ENCODE assay signal across 16 cellular contexts in genomic region chr17:50203086-50203485, GRCh38. TPM values are rescaled to one million over a fixed set of nuclear protein-coding genes. Genes with fewer than 3 reads are reported as not detected.
DNase-seq lines count a peak whose midpoint lies in the region; ATAC-seq and TF ChIP-seq lines count a peak whose summit lies in the region.
"Had no signal": no experiment of that assay in that cellular context is flagged by ENCODE, and none has a peak within 500 bp of the region (broad histone marks: within the 10 kb centered on the region; RNA-seq: fewer than 3 reads in every experiment).

No MANE protein-coding gene starts in this region.

- ATAC-seq in GM21381 (IDR thresholded peaks at IDR 0.05; ENCODE audit: unreplicated experiment) = no peak
- ATAC-seq: HCT116, HepG2, left lung had no signal

- H3K27me3 ChIP-seq in sigmoid colon = no peaks in the 10 kb centered on the region

- H3K4me3 ChIP-seq in AG09309 (ENCODE audit: control insufficient read depth, low read depth, low read length) (peak overlapping the region; percentile 97), fibroblast of pulmonary artery (replicated peaks; ENCODE audit: low read depth, low read length) (no peak overlapping the region), sigmoid colon (no peak overlapping the region)
- H3K4me3 ChIP-seq: left lung had no signal

- H3K27me3 Mint-ChIP-seq in activated T-helper 2 cell treated with anti-CD3 and anti-CD28 coated beads, Interferon-gamma antibody, Interleukin-2, Interleukin-4, amounts not matched to agents 10 μg/mL and 5 μg/mL and 100 μg/mL, durations not matched to agents 14 hours and 24 hours and 36 hours (ENCODE audit: low read depth) = peaks cover 58% of the 10 kb centered on the region

- H3K4me1 Mint-ChIP-seq in activated T-helper 2 cell treated with anti-CD3 and anti-CD28 coated beads, Interferon-gamma antibody, Interleukin-2, Interleukin-4, amounts not matched to agents 10 μg/mL and 5 μg/mL and 100 μg/mL, durations not matched to agents 14 hours and 24 hours and 36 hours (ENCODE audit: low read depth) = peaks cover 21% of the 10 kb centered on the region

- H3K4me3 Mint-ChIP-seq in activated T-helper 2 cell treated with anti-CD3 and anti-CD28 coated beads, Interferon-gamma antibody, Interleukin-2, Interleukin-4, amounts not matched to agents 10 μg/mL and 5 μg/mL and 100 μg/mL, durations not matched to agents 14 hours and 24 hours and 36 hours (ENCODE audit: low read depth) = no peak overlapping the region

- peak overlapping the region; percentile 59 to 99 (median 96) for H3K27ac ChIP-seq in sigmoid colon
- H3K27ac ChIP-seq: VCaP had no signal

- WGBS in sigmoid colon, 2 donors = 34 to 57% methylated on average over 14 of the region's 14 CpGs

- no peaks in the 10 kb centered on the region for H3K9me3 Mint-ChIP-seq in activated T-helper 2 cell treated with anti-CD3 and anti-CD28 coated beads, Interferon-gamma antibody, Interleukin-2, Interleukin-4, amounts not matched to agents 10 μg/mL and 5 μg/mL and 100 μg/mL, durations not matched to agents 14 hours and 24 hours and 36 hours

- no peaks in the 10 kb centered on the region for H3K36me3 Mint-ChIP-seq in activated T-helper 2 cell treated with anti-CD3 and anti-CD28 coated beads, Interferon-gamma antibody, Interleukin-2, Interleukin-4, amounts not matched to agents 10 μg/mL and 5 μg/mL and 100 μg/mL, durations not matched to agents 14 hours and 24 hours and 36 hours (ENCODE audit: low read depth)

- no peak for TF ChIP-seq POLR2A in sigmoid colon (IDR thresholded peaks at IDR 0.05)

- intact Hi-C loops in sigmoid colon (cut with DNase I) = no loop called here
- intact Hi-C loops in activated T-helper 2 cell treated with anti-CD3 and anti-CD28 coated beads, Interferon-gamma antibody, Interleukin-2, Interleukin-4, amounts not matched to agents 10 μg/mL and 5 μg/mL and 100 μg/mL, durations not matched to agents 14 hours and 24 hours and 36 hours (cut with micrococcal nuclease) = loop anchor here (5.0 to 10.0 kb wide), 2 partner anchors 144 to 272 kb away; partner anchors contain the start of genes RSAD1 and XYLT2

- TF ChIP-seq CTCF in AG09309 (IDR thresholded peaks at IDR 0.05; ENCODE audit: control insufficient read depth, insufficient read depth, low read depth, low read length, missing control alignments) (peak; percentile 15), fibroblast of pulmonary artery (IDR thresholded peaks at IDR 0.05; ENCODE audit: low read length, missing control alignments) (no peak), sigmoid colon (IDR thresholded peaks at IDR 0.05) (no peak)

- TF ChIP-seq EP300 in sigmoid colon (IDR thresholded peaks at IDR 0.05) = no peak

- DNase-seq in AG09309 (ENCODE audit: low read depth) (no peak), NCI-H2227 treated with DMSO at 0.1 percent for 48 hours (lab: John Stamatoyannopoulos, UW) (peak; percentile 31), fibroblast of pulmonary artery (ENCODE audit: low read depth) (peak; percentile 23), sigmoid colon (no peak), LoVo (ENCODE audit: low spot score) (no peak), NCI-H748 (lab: John Stamatoyannopoulos, UW; ENCODE audit: unreplicated experiment) (no peak)
- DNase-seq in activated T-helper 2 cell treated with anti-CD3 and anti-CD28 coated beads, Interferon-gamma antibody, Interleukin-2, Interleukin-4, amounts not matched to agents 10 μg/mL and 5 μg/mL and 100 μg/mL, durations not matched to agents 14 hours and 24 hours and 36 hours (ENCODE audit: low spot score) = no peak
- DNase-seq: amniotic stem cell, C1 segment of cervical spinal cord, NCI-H526 treated with DMSO at 0.1 percent for 48 hours had no signal

- H3K36me3 ChIP-seq in sigmoid colon = peaks cover 2 to 15% (median 6%) of the 10 kb centered on the region in 4 donors
- H3K36me3 ChIP-seq: left lung had no signal

- peaks cover 0 to 81% (median 76%) of the 10 kb centered on the region in 4 donors for H3K4me1 ChIP-seq in sigmoid colon

- no peaks in the 10 kb centered on the region for H3K9me3 ChIP-seq in sigmoid colon
- H3K9me3 ChIP-seq: left lung had no signal

- H3K27ac Mint-ChIP-seq in activated T-helper 2 cell treated with anti-CD3 and anti-CD28 coated beads, Interferon-gamma antibody, Interleukin-2, Interleukin-4, amounts not matched to agents 10 μg/mL and 5 μg/mL and 100 μg/mL, durations not matched to agents 14 hours and 24 hours and 36 hours = no peak overlapping the region

RNA-seq across cellular contexts. Expression of gene COL1A1, which starts 1.7 kb away (rescaled TPM):
- total RNA-seq in sigmoid colon = 100 to 1,000 TPM in 1 of 4 donors, 10 to 100 TPM in 3; 43.6 to 459 (median 71.4) TPM
- polyA plus RNA-seq in sigmoid colon = 10 to 100 TPM in 2 of 3 donors, 1 to 10 TPM in 1; 7.8 to 96.7 (median 10.2) TPM
- total RNA-seq in activated T-helper 2 cell treated with anti-CD3 and anti-CD28 coated beads, Interferon-gamma antibody, Interleukin-2, Interleukin-4, amounts not matched to agents 10 μg/mL and 5 μg/mL and 100 μg/mL, durations not matched to agents 14 hours and 24 hours and 36 hours = 13.9 and 15.5 TPM in 2 replicates
- total RNA-seq: HepG2 had no signal

RNA-seq across cellular contexts. Expression of gene SGCA, which starts 37.3 kb away (rescaled TPM):
- total RNA-seq in sigmoid colon = 10 to 100 TPM; 27.3 to 80.1 (median 56.1) TPM
- 1 to 10 TPM; 2.5 to 7.2 (median 4.6) TPM for polyA plus RNA-seq in sigmoid colon
- 0.41 and 0.48 TPM in 2 replicates for total RNA-seq in activated T-helper 2 cell treated with anti-CD3 and anti-CD28 coated beads, Interferon-gamma antibody, Interleukin-2, Interleukin-4, amounts not matched to agents 10 μg/mL and 5 μg/mL and 100 μg/mL, durations not matched to agents 14 hours and 24 hours and 36 hours
- total RNA-seq: HepG2, SK-MEL-5 had no signal
- polyA plus RNA-seq: HepG2 had no signal

RNA-seq across cellular contexts. Expression of gene PPP1R9B, which starts 52.6 kb away (rescaled TPM):
- 10 to 100 TPM; 15.3 to 18.8 (median 16.8) TPM for total RNA-seq in sigmoid colon
- 10 to 100 TPM in 2 of 3 donors, 1 to 10 TPM in 1; 9.0 to 38.7 (median 10.9) TPM for polyA plus RNA-seq in sigmoid colon
- total RNA-seq in activated T-helper 2 cell treated with anti-CD3 and anti-CD28 coated beads, Interferon-gamma antibody, Interleukin-2, Interleukin-4, amounts not matched to agents 10 μg/mL and 5 μg/mL and 100 μg/mL, durations not matched to agents 14 hours and 24 hours and 36 hours = 126 and 130 TPM in 2 replicates

Comparison
In these comparisons a context has a peak if more than half of its experiments do, and no peak if none do; other contexts are left out.
1. DNase-seq: peak in NCI-H2227 treated with DMSO at 0.1 percent for 48 hours (single experiment) and fibroblast of pulmonary artery (single experiment); none in AG09309 (single experiment), sigmoid colon (single experiment), activated T-helper 2 cell treated with anti-CD3 and anti-CD28 coated beads, Interferon-gamma antibody, Interleukin-2, Interleukin-4, amounts not matched to agents 10 μg/mL and 5 μg/mL and 100 μg/mL, durations not matched to agents 14 hours and 24 hours and 36 hours (single experiment), LoVo (single experiment) and NCI-H748 (single experiment).
2. RNA of gene SGCA, which starts 37.3 kb away (total RNA-seq): 27.3 to 80.1 TPM in sigmoid colon; 0.41 to 0.48 TPM in activated T-helper 2 cell treated with anti-CD3 and anti-CD28 coated beads, Interferon-gamma antibody, Interleukin-2, Interleukin-4, amounts not matched to agents 10 μg/mL and 5 μg/mL and 100 μg/mL, durations not matched to agents 14 hours and 24 hours and 36 hours; every median in the first group is over 10 times any median in the second.